In the genomic region with DNA sequence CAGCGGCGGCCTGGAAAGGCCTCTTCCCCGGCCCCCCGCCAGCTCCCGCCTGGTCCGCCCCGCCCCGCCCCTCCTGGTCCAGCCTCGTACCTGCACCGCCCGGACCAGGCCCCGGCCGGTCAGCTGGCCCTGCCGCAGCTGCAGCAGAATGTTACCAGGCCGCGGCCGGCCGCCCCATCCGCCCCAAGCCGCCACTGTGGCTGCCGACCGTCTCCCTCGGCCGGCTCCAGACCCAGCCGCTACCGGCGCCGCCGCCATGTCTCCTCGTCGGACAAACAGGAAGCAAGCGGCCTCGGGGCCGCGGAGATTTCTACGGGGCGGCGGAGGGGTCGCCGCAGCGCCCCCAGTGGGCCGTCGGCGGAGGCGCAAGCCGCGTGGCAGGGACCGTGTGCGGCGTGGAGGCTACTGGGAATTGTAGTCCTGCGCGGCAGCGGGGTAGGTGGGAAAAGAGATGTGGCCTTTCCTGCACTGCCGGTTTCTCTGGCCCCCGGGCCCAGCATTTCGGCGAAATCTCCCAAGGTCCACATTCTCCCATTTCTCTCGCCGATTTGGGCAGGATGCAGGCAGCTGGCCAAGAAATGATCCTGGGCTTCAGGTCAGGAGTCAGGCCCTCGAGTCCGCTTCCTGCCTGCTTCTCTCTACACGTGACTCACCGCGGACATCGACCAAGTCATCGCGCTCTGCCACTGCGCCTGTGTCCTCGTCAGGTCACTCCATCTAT, we compare ENCODE assay signal across 1 cellular context.
A peak's percentile ranks its signal among the peaks of the same experiment; 100 is the strongest.
TF ChIP-seq lines count a peak whose summit lies in the region.

Gene TRPC4AP, minus strand, starts transcription at position 284 of the 721 bp plus-strand sequence. Its CDS starts 26 bp downstream, at position 258.

TF ChIP-seq in K562, 482 proteins besides CTCF, POLR2A, EP300 and RAD21 (continued from another document and continues in another):
- TF ChIP-seq CBFB (CRISPR knock-in tag; IDR thresholded peaks at IDR 0.05) (no peak), ETV1 (tag; conservative IDR thresholded peaks at IDR 0.05; ENCODE audit: low read depth) (peak; percentile 83), SIX5 (IDR thresholded peaks at IDR 0.05; ENCODE audit: borderline replicate concordance in 1 of 2, insufficient read depth in 1 of 2, low read depth in 1 of 2, low read length in 2 of 2) (peak; percentile 82 to 86), NFYB (IDR thresholded peaks at IDR 0.05; ENCODE audit: extremely low read depth, insufficient read length) (no peak), KLF13 (tag; IDR thresholded peaks at IDR 0.05; ENCODE audit: borderline replicate concordance, low read depth) (peak; percentile 67), U2AF2 (optimal IDR thresholded peaks at IDR 0.05; ENCODE audit: low read depth, low read length) (no peak), USF2 (CRISPR knock-in tag; IDR thresholded peaks at IDR 0.05) (peak; percentile 93), THRA (IDR thresholded peaks at IDR 0.05) (no peak), ZNF175 (CRISPR knock-in tag; IDR thresholded peaks at IDR 0.05; ENCODE audit: low read depth) (peak; percentile 96), CXXC5 (CRISPR knock-in tag; IDR thresholded peaks at IDR 0.05) (peak; percentile 98), ARID4B (CRISPR knock-in tag; IDR thresholded peaks at IDR 0.05) (peak; percentile 83), MCM3 (IDR thresholded peaks at IDR 0.05) (no peak), ZNF232 (CRISPR knock-in tag; IDR thresholded peaks at IDR 0.05) (0 out of 2 replicates have a peak, but pooled peaks have one; percentile 22), ESRRA (IDR thresholded peaks at IDR 0.05; ENCODE audit: borderline replicate concordance, low read depth) (peak; percentile 74; the same call in 1 of the 2 replicates), RBM22 (IDR thresholded peaks at IDR 0.05; ENCODE audit: low read depth, low read length, poor library complexity, severe bottlenecking) (peak; percentile 68), GTF3C2 (IDR thresholded peaks at IDR 0.05; ENCODE audit: borderline replicate concordance, extremely low read depth, insufficient read length) (no peak), CCNT2 (IDR thresholded peaks at IDR 0.05; ENCODE audit: borderline replicate concordance, extremely low read depth, insufficient read length, low read depth, low read length) (peak; percentile 95), NR3C1 (CRISPR knock-in tag; IDR thresholded peaks at IDR 0.05) (no peak), ZNF766 (CRISPR knock-in tag; conservative IDR thresholded peaks at IDR 0.05) (peak; percentile 89), NCOA4 (IDR thresholded peaks at IDR 0.05; ENCODE audit: partially characterized antibody) (no peak), NCOR1 (IDR thresholded peaks at IDR 0.05) (peak; percentile 51), ZBTB34 (CRISPR knock-in tag; IDR thresholded peaks at IDR 0.05) (peak; percentile 57; the same call in 1 of the 2 replicates), ATF7 (IDR thresholded peaks at IDR 0.05) (peak; percentile 71), MAFK (IDR thresholded peaks at IDR 0.05; ENCODE audit: low read length) (peak; percentile 5; the same call in 1 of the 2 replicates), CBX3 (IDR thresholded peaks at IDR 0.05; ENCODE audit: borderline replicate concordance in 1 of 2, low read length in 2 of 2) (peak in 1 of 2 experiments; percentile 87; a peak in 2 of 3 replicates), ZNF75A (CRISPR knock-in tag; IDR thresholded peaks at IDR 0.05) (peak; percentile 92), TAL1 (IDR thresholded peaks at IDR 0.05) (no peak), EGR1 (conservative IDR thresholded peaks at IDR 0.05) (peak; percentile 26; the same call in 1 of the 2 replicates), ATF1 (CRISPR knock-in tag; IDR thresholded peaks at IDR 0.05) (peak; percentile 34; the same call in 1 of the 2 replicates), ATF1 (tag; IDR thresholded peaks at IDR 0.05) (peak; percentile 91), PHF8 (IDR thresholded peaks at IDR 0.05; ENCODE audit: borderline replicate concordance, low read length) (peak; percentile 86; the same call in 1 of the 2 replicates), ZNF586 (CRISPR knock-in tag; conservative IDR thresholded peaks at IDR 0.05) (no peak), TBP (optimal IDR thresholded peaks at IDR 0.05; ENCODE audit: low read depth, low read length) (peak; percentile 91), MXI1 (IDR thresholded peaks at IDR 0.05; ENCODE audit: low read depth, low read length) (peak; percentile 82), RBM25 (IDR thresholded peaks at IDR 0.05; ENCODE audit: low read depth, low read length, severe bottlenecking) (peak; percentile 16), ZNF134 (CRISPR knock-in tag; conservative IDR thresholded peaks at IDR 0.05) (peak; percentile 4; the same call in 1 of the 2 replicates), POLR2AphosphoS5 (IDR thresholded peaks at IDR 0.05; ENCODE audit: control insufficient read depth, insufficient read depth, low read depth, low read length) (peak; percentile 94), ZNF316 (IDR thresholded peaks at IDR 0.05) (no peak), KDM1A (IDR thresholded peaks at IDR 0.05) (0 out of 4 replicates have a peak, but pooled peaks of 1 of the 2 experiments have one; percentile 18), ZSCAN29 (IDR thresholded peaks at IDR 0.05) (no peak), KAT7 (CRISPR knock-in tag; IDR thresholded peaks at IDR 0.05; ENCODE audit: borderline replicate concordance) (no peak; the same call in 1 of the 2 replicates), SMARCC2 (IDR thresholded peaks at IDR 0.05; ENCODE audit: low read depth) (no peak), HDAC2 (IDR thresholded peaks at IDR 0.05) (peak; percentile 64; the same call in 1 of the 2 replicates), FIP1L1 (IDR thresholded peaks at IDR 0.05; ENCODE audit: low read depth, low read length, poor library complexity, severe bottlenecking) (peak; percentile 90)
- TF ChIP-seq, protein P1, sequence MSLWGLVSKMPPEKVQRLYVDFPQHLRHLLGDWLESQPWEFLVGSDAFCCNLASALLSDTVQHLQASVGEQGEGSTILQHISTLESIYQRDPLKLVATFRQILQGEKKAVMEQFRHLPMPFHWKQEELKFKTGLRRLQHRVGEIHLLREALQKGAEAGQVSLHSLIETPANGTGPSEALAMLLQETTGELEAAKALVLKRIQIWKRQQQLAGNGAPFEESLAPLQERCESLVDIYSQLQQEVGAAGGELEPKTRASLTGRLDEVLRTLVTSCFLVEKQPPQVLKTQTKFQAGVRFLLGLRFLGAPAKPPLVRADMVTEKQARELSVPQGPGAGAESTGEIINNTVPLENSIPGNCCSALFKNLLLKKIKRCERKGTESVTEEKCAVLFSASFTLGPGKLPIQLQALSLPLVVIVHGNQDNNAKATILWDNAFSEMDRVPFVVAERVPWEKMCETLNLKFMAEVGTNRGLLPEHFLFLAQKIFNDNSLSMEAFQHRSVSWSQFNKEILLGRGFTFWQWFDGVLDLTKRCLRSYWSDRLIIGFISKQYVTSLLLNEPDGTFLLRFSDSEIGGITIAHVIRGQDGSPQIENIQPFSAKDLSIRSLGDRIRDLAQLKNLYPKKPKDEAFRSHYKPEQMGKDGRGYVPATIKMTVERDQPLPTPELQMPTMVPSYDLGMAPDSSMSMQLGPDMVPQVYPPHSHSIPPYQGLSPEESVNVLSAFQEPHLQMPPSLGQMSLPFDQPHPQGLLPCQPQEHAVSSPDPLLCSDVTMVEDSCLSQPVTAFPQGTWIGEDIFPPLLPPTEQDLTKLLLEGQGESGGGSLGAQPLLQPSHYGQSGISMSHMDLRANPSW (CRISPR knock-in tag; IDR thresholded peaks at IDR 0.05), result no peak
- TF ChIP-seq, protein P2, sequence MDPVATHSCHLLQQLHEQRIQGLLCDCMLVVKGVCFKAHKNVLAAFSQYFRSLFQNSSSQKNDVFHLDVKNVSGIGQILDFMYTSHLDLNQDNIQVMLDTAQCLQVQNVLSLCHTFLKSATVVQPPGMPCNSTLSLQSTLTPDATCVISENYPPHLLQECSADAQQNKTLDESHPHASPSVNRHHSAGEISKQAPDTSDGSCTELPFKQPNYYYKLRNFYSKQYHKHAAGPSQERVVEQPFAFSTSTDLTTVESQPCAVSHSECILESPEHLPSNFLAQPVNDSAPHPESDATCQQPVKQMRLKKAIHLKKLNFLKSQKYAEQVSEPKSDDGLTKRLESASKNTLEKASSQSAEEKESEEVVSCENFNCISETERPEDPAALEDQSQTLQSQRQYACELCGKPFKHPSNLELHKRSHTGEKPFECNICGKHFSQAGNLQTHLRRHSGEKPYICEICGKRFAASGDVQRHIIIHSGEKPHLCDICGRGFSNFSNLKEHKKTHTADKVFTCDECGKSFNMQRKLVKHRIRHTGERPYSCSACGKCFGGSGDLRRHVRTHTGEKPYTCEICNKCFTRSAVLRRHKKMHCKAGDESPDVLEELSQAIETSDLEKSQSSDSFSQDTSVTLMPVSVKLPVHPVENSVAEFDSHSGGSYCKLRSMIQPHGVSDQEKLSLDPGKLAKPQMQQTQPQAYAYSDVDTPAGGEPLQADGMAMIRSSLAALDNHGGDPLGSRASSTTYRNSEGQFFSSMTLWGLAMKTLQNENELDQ (CRISPR knock-in tag; IDR thresholded peaks at IDR 0.05; ENCODE audit: borderline replicate concordance), result no peak
